ENCODE assay signal across 16 cellular contexts in the genomic region with DNA sequence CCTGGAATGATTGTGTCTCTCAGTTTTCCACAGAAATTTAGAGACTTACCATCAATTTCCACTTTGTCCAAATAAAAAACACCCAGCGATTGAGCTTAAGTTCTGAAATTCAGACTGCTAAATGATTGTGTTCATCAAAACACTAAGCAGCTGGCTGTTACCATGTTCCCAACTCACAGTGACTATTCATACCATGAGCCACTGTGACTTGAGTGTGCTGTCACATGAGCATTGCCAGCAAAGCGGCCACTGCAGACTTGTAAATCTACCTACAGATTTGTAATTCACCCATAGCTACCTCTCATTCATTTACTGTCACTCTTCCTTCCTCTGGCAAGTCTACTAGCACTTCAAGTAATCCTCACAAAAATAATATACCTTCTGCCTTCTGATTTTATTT. TPM values are rescaled to one million over a fixed set of nuclear protein-coding genes. Genes with fewer than 3 reads are reported as not detected.
DNase-seq lines count a peak whose midpoint lies in the region; ATAC-seq and TF ChIP-seq lines count a peak whose summit lies in the region.
"Had no signal": no experiment of that assay in that cellular context is flagged by ENCODE, and none has a peak within 500 bp of the region (broad histone marks: within the 10 kb centered on the region; RNA-seq: fewer than 3 reads in every experiment).

No MANE protein-coding gene starts in this region.

- peak overlapping the region; percentile 2 for H3K27ac Mint-ChIP-seq in MCF 10A (ENCODE audit: low read depth, unreplicated experiment)
- H3K27ac Mint-ChIP-seq in stimulated activated naive B cell treated with anti-CD40 and anti-IgM and Interleukin-4, amounts not matched to agents 10 μg/mL and 1 μg/mL and 100 μg/mL, for 72 hours, result peak overlapping the region; percentile 16
- H3K27ac Mint-ChIP-seq in type B pancreatic cell, result no peak overlapping the region
- H3K27ac Mint-ChIP-seq: B cell; CD4-positive, alpha-beta memory T cell had no signal

- 100% methylated on average over 2 of the region's 2 CpGs for WGBS in mammary epithelial cell (ENCODE audit: low coverage, missing lambda C conversion rate)

- CTCF ChIA-PET in MCF 10A (lab: Yijun Ruan, JAX) (interaction anchor here (1.0 to 1.2 kb wide), 2 partner anchors 16 to 48 kb away, joined by 3 read pairs; no protein-coding TSS in a partner anchor), mammary epithelial cell (lab: Charles Lee; ENCODE audit: low non-redundant PET) (no interaction called here), RWPE1 (lab: Yijun Ruan, JAX) (no interaction called here)

- no peaks in the 10 kb centered on the region for H3K36me3 ChIP-seq in mammary epithelial cell (ENCODE audit: insufficient read depth, low read length)
- H3K36me3 ChIP-seq: HAP-1 had no signal

- DNase-seq in MCF 10A (ENCODE audit: unreplicated experiment) (no peak), mammary epithelial cell (no peak), left lobe of liver (ENCODE audit: low spot score) (no peak), RWPE1 (ENCODE audit: low spot score) (no peak), type B pancreatic cell (ENCODE audit: extremely low spot score, unreplicated experiment) (no peak)
- DNase-seq in stimulated activated naive B cell treated with anti-CD40 and anti-IgM and Interleukin-4, amounts not matched to agents 10 μg/mL and 1 μg/mL and 100 μg/mL, for 72 hours, result no peak
- DNase-seq: ACHN; CD4-positive, alpha-beta memory T cell; DND-41; GDM1; GOT3 had no signal

- H3K27me3 Mint-ChIP-seq in MCF 10A (ENCODE audit: insufficient read depth, unreplicated experiment), result no peaks in the 10 kb centered on the region
- H3K27me3 Mint-ChIP-seq in stimulated activated naive B cell treated with anti-CD40 and anti-IgM and Interleukin-4, amounts not matched to agents 10 μg/mL and 1 μg/mL and 100 μg/mL, for 72 hours, result no peaks in the 10 kb centered on the region
- H3K27me3 Mint-ChIP-seq in type B pancreatic cell, result no peaks in the 10 kb centered on the region
- H3K27me3 Mint-ChIP-seq: B cell; CD4-positive, alpha-beta memory T cell had no signal

- no peak overlapping the region for H2AFZ ChIP-seq in mammary epithelial cell (ENCODE audit: low read depth, low read length)

- BruUV-seq in MCF 10A (replicated peaks; lab: Mats Ljungman, UMichigan) (no TSS peak), mammary epithelial cell (replicated peaks; lab: Mats Ljungman, UMichigan) (no TSS peak)

- no peak overlapping the region for H3K4me2 ChIP-seq in mammary epithelial cell (ENCODE audit: insufficient read depth, low read depth, low read length)

- no peaks in the 10 kb centered on the region for H3K27me3 ChIP-seq in mammary epithelial cell (ENCODE audit: insufficient read depth, low read length)

- in situ Hi-C loops in mammary epithelial cell (cut with MboI; ENCODE audit: low sequenced_read_pairs in 2 of 2), result no loop called here

- H3K4me1 ChIP-seq in mammary epithelial cell (ENCODE audit: insufficient read depth, low read length), result no peaks in the 10 kb centered on the region

- H3K4me3 Mint-ChIP-seq in MCF 10A (ENCODE audit: unreplicated experiment), result no peak overlapping the region
- H3K4me3 Mint-ChIP-seq in stimulated activated naive B cell treated with anti-CD40 and anti-IgM and Interleukin-4, amounts not matched to agents 10 μg/mL and 1 μg/mL and 100 μg/mL, for 72 hours, result no peak overlapping the region
- no peak overlapping the region for H3K4me3 Mint-ChIP-seq in type B pancreatic cell
- H3K4me3 Mint-ChIP-seq: B cell; CD4-positive, alpha-beta memory T cell had no signal

- H3K4me3 ChIP-seq in mammary epithelial cell (replicated peaks in 1 of 3; ENCODE audit: insufficient read depth in 1 of 3, low read depth in 2 of 3, low read length in 3 of 3), result no peak overlapping the region
- H3K4me3 ChIP-seq: HAP-1 had no signal

- intact Hi-C loops in MCF 10A (cut with micrococcal nuclease) (no loop called here), mammary epithelial cell (cut with micrococcal nuclease) (loop anchor here (5.0 kb wide), 1 partner anchor 52 kb away; no protein-coding TSS in a partner anchor)

- H3K9me3 ChIP-seq in mammary epithelial cell (replicated peaks; ENCODE audit: insufficient read depth, low read length), result no peaks in the 10 kb centered on the region
- H3K9me3 ChIP-seq: HAP-1 had no signal

- ATAC-seq in left lobe of liver (peak; percentile 26), GM21737 (IDR thresholded peaks at IDR 0.05; ENCODE audit: unreplicated experiment) (no peak)
- ATAC-seq in stimulated activated naive B cell treated with anti-CD40 and anti-IgM and Interleukin-4, amounts not matched to agents 10 μg/mL and 1 μg/mL and 100 μg/mL, for 72 hours (replicated peaks), result no peak

- H3K9me3 Mint-ChIP-seq in MCF 10A (ENCODE audit: unreplicated experiment) (no peaks in the 10 kb centered on the region), type B pancreatic cell (no peaks in the 10 kb centered on the region)
- H3K9me3 Mint-ChIP-seq in stimulated activated naive B cell treated with anti-CD40 and anti-IgM and Interleukin-4, amounts not matched to agents 10 μg/mL and 1 μg/mL and 100 μg/mL, for 72 hours, result no peaks in the 10 kb centered on the region

- dilution Hi-C loops in mammary epithelial cell (cut with HindIII; ENCODE audit: low sequenced_read_pairs), result loop anchor here (5.0 kb wide), 1 partner anchor 33 kb away; no protein-coding TSS in a partner anchor

- TF ChIP-seq CTCF in MCF 10A (IDR thresholded peaks at IDR 0.05; ENCODE audit: unreplicated experiment), result no peak
- TF ChIP-seq CTCF in mammary epithelial cell (conservative IDR thresholded peaks at IDR 0.05 in 1 of 2, IDR thresholded peaks at IDR 0.05 in 1 of 2; ENCODE audit: extremely low read depth in 1 of 2, insufficient read depth in 1 of 2, low read depth in 1 of 2, low read length in 2 of 2), result no peak
- TF ChIP-seq CTCF in RWPE1 (conservative IDR thresholded peaks at IDR 0.05; ENCODE audit: low read depth), result no peak
- no peak for TF ChIP-seq CTCF in type B pancreatic cell (conservative IDR thresholded peaks at IDR 0.05)

- no peaks in the 10 kb centered on the region for H3K36me3 Mint-ChIP-seq in MCF 10A (ENCODE audit: insufficient read depth, unreplicated experiment)
- peaks cover 1 to 6% of the 10 kb centered on the region in 2 donors for H3K36me3 Mint-ChIP-seq in stimulated activated naive B cell treated with anti-CD40 and anti-IgM and Interleukin-4, amounts not matched to agents 10 μg/mL and 1 μg/mL and 100 μg/mL, for 72 hours
- peaks cover 4% of the 10 kb centered on the region for H3K36me3 Mint-ChIP-seq in type B pancreatic cell
- H3K36me3 Mint-ChIP-seq: CD4-positive, alpha-beta memory T cell had no signal

- H3K79me2 ChIP-seq in mammary epithelial cell (ENCODE audit: insufficient read depth, low read length), result no peaks in the 10 kb centered on the region

- POLR2A ChIA-PET in MCF 10A (lab: Yijun Ruan, JAX) (interaction anchor here (1.3 kb wide), 1 partner anchor 53 kb away, joined by 4 read pairs; no protein-coding TSS in a partner anchor), RWPE1 (lab: Yijun Ruan, JAX; ENCODE audit: low non-redundant PET) (no interaction called here)

- H3K4me1 Mint-ChIP-seq in MCF 10A (ENCODE audit: insufficient read depth, unreplicated experiment), result no peaks in the 10 kb centered on the region
- no peaks in the 10 kb centered on the region for H3K4me1 Mint-ChIP-seq in stimulated activated naive B cell treated with anti-CD40 and anti-IgM and Interleukin-4, amounts not matched to agents 10 μg/mL and 1 μg/mL and 100 μg/mL, for 72 hours
- no peaks in the 10 kb centered on the region for H3K4me1 Mint-ChIP-seq in type B pancreatic cell (ENCODE audit: unreplicated experiment)
- H3K4me1 Mint-ChIP-seq: B cell had no signal

- no peaks in the 10 kb centered on the region for H4K20me1 ChIP-seq in mammary epithelial cell (ENCODE audit: insufficient read depth, low read length)

- no peak overlapping the region for H3K27ac ChIP-seq in mammary epithelial cell (ENCODE audit: insufficient read depth, low read depth, low read length)
- H3K27ac ChIP-seq in RWPE1, result no peak overlapping the region

- no peak overlapping the region for H3K9ac ChIP-seq in mammary epithelial cell (ENCODE audit: insufficient read depth, low read length)

RNA-seq across cellular contexts. Expression of gene PRKAB2, which starts 17.2 kb away (rescaled TPM):
- total RNA-seq in MCF 10A (2022), result 35.1 and 47.6 TPM in 2 replicates
- total RNA-seq in mammary epithelial cell, result 10 to 100 TPM; 24.6 to 30.8 TPM
- polyA plus RNA-seq in mammary epithelial cell, result 17.3 TPM
- polyA minus RNA-seq in mammary epithelial cell, result 2.4 TPM
- total RNA-seq in left lobe of liver, result 35.3 TPM
- 16.9 and 23.1 TPM in 2 replicates for total RNA-seq in type B pancreatic cell (ENCODE audit: low replicate concordance)

RNA-seq across cellular contexts. Expression of gene FMO5, which starts 35.6 kb away (rescaled TPM):
- 0.72 and 0.86 TPM in 2 replicates for total RNA-seq in MCF 10A (2022)
- total RNA-seq in mammary epithelial cell, result 1 to 10 TPM in 1 of 2 donors, under 1 TPM in 1; 0.94 to 1.3 TPM
- 0.58 TPM for polyA plus RNA-seq in mammary epithelial cell
- polyA minus RNA-seq in mammary epithelial cell, result not detected
- 108 TPM for total RNA-seq in left lobe of liver
- total RNA-seq in type B pancreatic cell (ENCODE audit: low replicate concordance), result 2.4 and 3.8 TPM in 2 replicates
- total RNA-seq: A172, HT1080 had no signal

RNA-seq across cellular contexts. Expression of gene CHD1L, which starts 53.0 kb away (rescaled TPM):
- total RNA-seq in MCF 10A (2022) (73.6 and 81.5 TPM in 2 replicates), mammary epithelial cell (10 to 100 TPM; 33.0 to 50.9 TPM), left lobe of liver (27.9 TPM), type B pancreatic cell (ENCODE audit: low replicate concordance) (36.8 and 67.1 TPM in 2 replicates)
- polyA plus RNA-seq in mammary epithelial cell, result 26.0 TPM
- polyA minus RNA-seq in mammary epithelial cell, result 25.7 TPM

Comparison
In these comparisons a context has a peak if more than half of its experiments do, and no peak if none do; other contexts are left out.
1. RNA of gene FMO5, which starts 35.6 kb away (total RNA-seq): 108 TPM in left lobe of liver (single experiment); 2.4 to 3.8 TPM in type B pancreatic cell, 0.94 to 1.3 TPM in mammary epithelial cell and 0.72 to 0.86 TPM in MCF 10A; every median in the first group is over 10 times any median in the second.